10 cellular contexts compared by ENCODE assay signal in the genomic region with DNA sequence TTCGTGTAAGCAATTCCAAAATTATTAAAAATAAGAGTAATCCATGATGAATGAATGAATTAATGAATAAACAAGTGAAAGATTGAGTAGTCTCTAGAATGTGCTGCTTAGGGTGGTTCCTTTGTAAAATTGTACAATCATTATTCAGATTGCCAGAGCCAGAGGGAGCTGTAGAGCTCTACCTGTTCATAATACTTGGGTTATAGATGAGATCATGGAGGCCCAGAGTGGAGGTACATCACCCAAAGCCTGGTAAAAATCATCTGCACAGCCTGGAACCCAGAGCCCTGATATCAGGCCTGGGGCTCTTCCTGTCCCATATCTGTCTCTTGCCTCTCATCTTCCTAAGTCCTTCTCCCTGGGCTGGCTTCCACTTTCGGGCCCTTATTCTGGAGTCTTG.
DNase-seq lines count a peak whose midpoint lies in the region; ATAC-seq and TF ChIP-seq lines count a peak whose summit lies in the region.
"Had no signal": no experiment of that assay in that cellular context is flagged by ENCODE, and none has a peak within 500 bp of the region (broad histone marks: within the 10 kb centered on the region; RNA-seq: fewer than 3 reads in every experiment).

No MANE protein-coding gene starts in this region.

- DNase-seq in DND-41 (no peak), NCI-H526 treated with DMSO at 0.1 percent for 48 hours (lab: John Stamatoyannopoulos, UW) (peak; percentile 19), AG08396 (ENCODE audit: low spot score) (no peak), DMS79 (lab: John Stamatoyannopoulos, UW) (no peak), SHP77 (lab: John Stamatoyannopoulos, UW) (no peak)
- no peak for DNase-seq in effector memory CD8-positive, alpha-beta T cell
- DNase-seq: effector CD4-positive, alpha-beta T cell; ovary had no signal

- no peak overlapping the region for H3K4me3 ChIP-seq in DND-41 (ENCODE audit: low read depth in 1 of 2, low read length in 2 of 2)
- H3K4me3 ChIP-seq: ovary had no signal

- H3K9me3 Mint-ChIP-seq in effector memory CD8-positive, alpha-beta T cell: peaks cover 2 to 11% of the 10 kb centered on the region in 2 donors

- peaks cover 26 to 44% of the 10 kb centered on the region in 2 donors for H3K4me1 Mint-ChIP-seq in effector memory CD8-positive, alpha-beta T cell (ENCODE audit: low read depth in 2 of 2)

- no peak overlapping the region for H3K4me2 ChIP-seq in DND-41 (ENCODE audit: insufficient read depth, low read length)

- H3K4me1 ChIP-seq in DND-41 (ENCODE audit: insufficient read depth, low read length): peaks cover 4% of the 10 kb centered on the region; the same call in 1 of the 2 replicates

- no peak overlapping the region for H2AFZ ChIP-seq in DND-41 (ENCODE audit: low read depth, low read length)

- no peak overlapping the region for H3K27ac Mint-ChIP-seq in effector memory CD8-positive, alpha-beta T cell

- H3K36me3 Mint-ChIP-seq in effector memory CD8-positive, alpha-beta T cell (ENCODE audit: insufficient read depth): no peaks in the 10 kb centered on the region

- peaks cover 30% of the 10 kb centered on the region for H3K27me3 ChIP-seq in DND-41 (ENCODE audit: insufficient read depth, low read length, poor library complexity)
- H3K27me3 ChIP-seq: ovary had no signal

- H4K20me1 ChIP-seq in DND-41 (ENCODE audit: insufficient read depth, low read length): peaks cover 7% of the 10 kb centered on the region

- peaks cover 0 to 17% of the 10 kb centered on the region in 2 donors for H3K27me3 Mint-ChIP-seq in effector memory CD8-positive, alpha-beta T cell

- H3K79me2 ChIP-seq in DND-41 (ENCODE audit: insufficient read depth, low read length): no peaks in the 10 kb centered on the region

- peak; percentile 48 for TF ChIP-seq CTCF in 22Rv1 (IDR thresholded peaks at IDR 0.05)
- peak; percentile 36 for TF ChIP-seq CTCF in DND-41 (IDR thresholded peaks at IDR 0.05; ENCODE audit: borderline replicate concordance, extremely low read depth, low read length, poor library complexity, severe bottlenecking)

- H3K9ac ChIP-seq in DND-41 (ENCODE audit: low read depth, low read length): no peak overlapping the region

- no peaks in the 10 kb centered on the region for H3K36me3 ChIP-seq in DND-41 (ENCODE audit: insufficient read depth, low read length)
- H3K36me3 ChIP-seq: ovary had no signal

- H3K9me3 ChIP-seq in DND-41 (ENCODE audit: insufficient read depth, low read length, severe bottlenecking): peaks cover 10% of the 10 kb centered on the region
- H3K9me3 ChIP-seq: ovary had no signal

- H3K4me3 Mint-ChIP-seq in effector memory CD8-positive, alpha-beta T cell: no peak overlapping the region

- ATAC-seq in DND-41 (ENCODE audit: insufficient read depth, low read depth) (no peak), HG03565 (IDR thresholded peaks at IDR 0.05; ENCODE audit: unreplicated experiment) (no peak)
- ATAC-seq in effector memory CD8-positive, alpha-beta T cell (replicated peaks): peak; percentile 60

- H3K27ac ChIP-seq in 22Rv1: no peak overlapping the region
- H3K27ac ChIP-seq in DND-41 (ENCODE audit: low read length): no peak overlapping the region
- H3K27ac ChIP-seq: ovary had no signal
